In the genomic region with DNA sequence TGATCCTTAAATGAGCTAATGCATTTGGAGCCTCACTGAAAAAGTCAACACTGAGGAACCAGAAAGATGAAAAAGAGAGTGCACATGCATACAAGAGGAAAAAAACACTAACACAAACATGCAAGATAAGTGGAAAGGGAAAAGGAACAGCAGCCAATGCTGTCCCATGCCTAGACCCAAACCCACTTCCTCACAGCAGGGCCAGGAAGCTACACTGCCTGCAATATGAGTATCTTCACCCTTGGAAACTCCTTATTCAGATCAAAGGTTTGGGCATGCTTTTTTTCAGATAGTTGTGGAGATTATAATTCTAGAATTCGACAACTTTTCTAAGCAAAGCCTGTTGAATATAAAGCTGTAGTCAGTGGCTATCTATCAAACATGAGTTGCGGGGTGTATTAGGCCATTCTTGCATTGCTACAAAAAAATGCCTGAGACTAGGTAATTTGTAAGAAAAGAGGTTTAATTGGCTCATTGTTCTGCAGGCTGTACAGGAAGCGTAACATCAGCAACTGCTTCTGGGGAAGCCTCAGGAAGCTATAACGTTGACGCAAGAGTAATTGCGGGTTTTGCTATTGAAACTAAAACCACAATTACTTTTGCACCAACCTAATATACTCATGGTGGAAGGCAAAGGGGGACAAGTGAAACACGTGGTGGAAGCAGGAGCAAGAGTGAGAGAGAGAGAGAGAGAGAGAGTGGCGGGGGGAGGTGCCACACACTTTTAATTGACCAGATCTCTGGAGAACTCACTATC, we compare ENCODE assay signal across 1 cellular context.
TF ChIP-seq lines count a peak whose summit lies in the region.

No MANE protein-coding gene starts in this region.

TF ChIP-seq in GM12878, 131 proteins besides CTCF, POLR2A, EP300 and RAD21 (continued from another document):
- TF ChIP-seq, protein P1, sequence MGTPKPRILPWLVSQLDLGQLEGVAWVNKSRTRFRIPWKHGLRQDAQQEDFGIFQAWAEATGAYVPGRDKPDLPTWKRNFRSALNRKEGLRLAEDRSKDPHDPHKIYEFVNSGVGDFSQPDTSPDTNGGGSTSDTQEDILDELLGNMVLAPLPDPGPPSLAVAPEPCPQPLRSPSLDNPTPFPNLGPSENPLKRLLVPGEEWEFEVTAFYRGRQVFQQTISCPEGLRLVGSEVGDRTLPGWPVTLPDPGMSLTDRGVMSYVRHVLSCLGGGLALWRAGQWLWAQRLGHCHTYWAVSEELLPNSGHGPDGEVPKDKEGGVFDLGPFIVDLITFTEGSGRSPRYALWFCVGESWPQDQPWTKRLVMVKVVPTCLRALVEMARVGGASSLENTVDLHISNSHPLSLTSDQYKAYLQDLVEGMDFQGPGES (IDR thresholded peaks at IDR 0.05), result no peak
- TF ChIP-seq KLF5 (IDR thresholded peaks at IDR 0.05; ENCODE audit: partially characterized antibody) (no peak), SUZ12 (IDR thresholded peaks at IDR 0.05; ENCODE audit: unreplicated experiment) (no peak), CBFB (IDR thresholded peaks at IDR 0.05; ENCODE audit: low read depth) (no peak), TCF3 (IDR thresholded peaks at IDR 0.05; ENCODE audit: borderline replicate concordance, insufficient read depth, low read depth, low read length) (no peak), NFXL1 (IDR thresholded peaks at IDR 0.05; ENCODE audit: borderline replicate concordance) (no peak), BHLHE40 (IDR thresholded peaks at IDR 0.05; ENCODE audit: borderline replicate concordance in 1 of 2, low read depth in 2 of 2, low read length in 1 of 2) (0 out of 4 replicates have a peak, but pooled peaks have one; percentile 24 to 45), SIX5 (IDR thresholded peaks at IDR 0.05; ENCODE audit: low read depth, low read length, severe bottlenecking) (no peak), RFX5 (IDR thresholded peaks at IDR 0.05; ENCODE audit: low read depth, low read length) (no peak), ZZZ3 (IDR thresholded peaks at IDR 0.05; ENCODE audit: control insufficient read depth, insufficient read length, low read depth) (peak; percentile 36), ZBED1 (IDR thresholded peaks at IDR 0.05; ENCODE audit: borderline replicate concordance) (no peak), ZNF207 (IDR thresholded peaks at IDR 0.05; ENCODE audit: borderline replicate concordance) (no peak), PAX5 (IDR thresholded peaks at IDR 0.05; ENCODE audit: borderline replicate concordance, low read depth, low read length) (0 out of 2 replicates have a peak, but pooled peaks have one; percentile 23), RCOR1 (conservative IDR thresholded peaks at IDR 0.05; ENCODE audit: low read depth, low read length) (no peak), CREB1 (IDR thresholded peaks at IDR 0.05; ENCODE audit: low read depth) (no peak), DPF2 (IDR thresholded peaks at IDR 0.05) (no peak), ZNF24 (IDR thresholded peaks at IDR 0.05) (no peak), EED (IDR thresholded peaks at IDR 0.05; ENCODE audit: low read depth) (no peak), CHD1 (IDR thresholded peaks at IDR 0.05; ENCODE audit: low read depth, low read length) (no peak), TAF1 (IDR thresholded peaks at IDR 0.05; ENCODE audit: borderline replicate concordance, low read depth, low read length) (no peak), EGR1 (IDR thresholded peaks at IDR 0.05; ENCODE audit: borderline replicate concordance in 1 of 2, low read depth in 2 of 2, low read length in 2 of 2) (no peak), NR2C2 (IDR thresholded peaks at IDR 0.05; ENCODE audit: borderline replicate concordance, control insufficient read depth, insufficient read length, low read depth) (no peak), SRF (IDR thresholded peaks at IDR 0.05; ENCODE audit: low read depth in 2 of 2, low read length in 2 of 2) (no peak), RBBP5 (conservative IDR thresholded peaks at IDR 0.05) (no peak), ATF7 (IDR thresholded peaks at IDR 0.05; ENCODE audit: low read depth) (peak; percentile 61), ZNF217 (IDR thresholded peaks at IDR 0.05) (no peak)
- TF ChIP-seq, protein P2, sequence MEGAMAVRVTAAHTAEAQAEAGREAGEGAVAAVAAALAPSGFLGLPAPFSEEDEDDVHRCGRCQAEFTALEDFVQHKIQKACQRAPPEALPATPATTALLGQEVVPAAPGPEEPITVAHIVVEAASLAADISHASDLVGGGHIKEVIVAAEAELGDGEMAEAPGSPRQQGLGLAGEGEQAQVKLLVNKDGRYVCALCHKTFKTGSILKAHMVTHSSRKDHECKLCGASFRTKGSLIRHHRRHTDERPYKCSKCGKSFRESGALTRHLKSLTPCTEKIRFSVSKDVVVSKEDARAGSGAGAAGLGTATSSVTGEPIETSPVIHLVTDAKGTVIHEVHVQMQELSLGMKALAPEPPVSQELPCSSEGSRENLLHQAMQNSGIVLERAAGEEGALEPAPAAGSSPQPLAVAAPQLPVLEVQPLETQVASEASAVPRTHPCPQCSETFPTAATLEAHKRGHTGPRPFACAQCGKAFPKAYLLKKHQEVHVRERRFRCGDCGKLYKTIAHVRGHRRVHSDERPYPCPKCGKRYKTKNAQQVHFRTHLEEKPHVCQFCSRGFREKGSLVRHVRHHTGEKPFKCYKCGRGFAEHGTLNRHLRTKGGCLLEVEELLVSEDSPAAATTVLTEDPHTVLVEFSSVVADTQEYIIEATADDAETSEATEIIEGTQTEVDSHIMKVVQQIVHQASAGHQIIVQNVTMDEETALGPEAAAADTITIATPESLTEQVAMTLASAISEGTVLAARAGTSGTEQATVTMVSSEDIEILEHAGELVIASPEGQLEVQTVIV (IDR thresholded peaks at IDR 0.05; ENCODE audit: borderline replicate concordance, partially characterized antibody), result no peak
- TF ChIP-seq, protein P3, sequence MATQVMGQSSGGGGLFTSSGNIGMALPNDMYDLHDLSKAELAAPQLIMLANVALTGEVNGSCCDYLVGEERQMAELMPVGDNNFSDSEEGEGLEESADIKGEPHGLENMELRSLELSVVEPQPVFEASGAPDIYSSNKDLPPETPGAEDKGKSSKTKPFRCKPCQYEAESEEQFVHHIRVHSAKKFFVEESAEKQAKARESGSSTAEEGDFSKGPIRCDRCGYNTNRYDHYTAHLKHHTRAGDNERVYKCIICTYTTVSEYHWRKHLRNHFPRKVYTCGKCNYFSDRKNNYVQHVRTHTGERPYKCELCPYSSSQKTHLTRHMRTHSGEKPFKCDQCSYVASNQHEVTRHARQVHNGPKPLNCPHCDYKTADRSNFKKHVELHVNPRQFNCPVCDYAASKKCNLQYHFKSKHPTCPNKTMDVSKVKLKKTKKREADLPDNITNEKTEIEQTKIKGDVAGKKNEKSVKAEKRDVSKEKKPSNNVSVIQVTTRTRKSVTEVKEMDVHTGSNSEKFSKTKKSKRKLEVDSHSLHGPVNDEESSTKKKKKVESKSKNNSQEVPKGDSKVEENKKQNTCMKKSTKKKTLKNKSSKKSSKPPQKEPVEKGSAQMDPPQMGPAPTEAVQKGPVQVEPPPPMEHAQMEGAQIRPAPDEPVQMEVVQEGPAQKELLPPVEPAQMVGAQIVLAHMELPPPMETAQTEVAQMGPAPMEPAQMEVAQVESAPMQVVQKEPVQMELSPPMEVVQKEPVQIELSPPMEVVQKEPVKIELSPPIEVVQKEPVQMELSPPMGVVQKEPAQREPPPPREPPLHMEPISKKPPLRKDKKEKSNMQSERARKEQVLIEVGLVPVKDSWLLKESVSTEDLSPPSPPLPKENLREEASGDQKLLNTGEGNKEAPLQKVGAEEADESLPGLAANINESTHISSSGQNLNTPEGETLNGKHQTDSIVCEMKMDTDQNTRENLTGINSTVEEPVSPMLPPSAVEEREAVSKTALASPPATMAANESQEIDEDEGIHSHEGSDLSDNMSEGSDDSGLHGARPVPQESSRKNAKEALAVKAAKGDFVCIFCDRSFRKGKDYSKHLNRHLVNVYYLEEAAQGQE (IDR thresholded peaks at IDR 0.05; ENCODE audit: low read depth, low read length), result no peak
- TF ChIP-seq, protein P4, sequence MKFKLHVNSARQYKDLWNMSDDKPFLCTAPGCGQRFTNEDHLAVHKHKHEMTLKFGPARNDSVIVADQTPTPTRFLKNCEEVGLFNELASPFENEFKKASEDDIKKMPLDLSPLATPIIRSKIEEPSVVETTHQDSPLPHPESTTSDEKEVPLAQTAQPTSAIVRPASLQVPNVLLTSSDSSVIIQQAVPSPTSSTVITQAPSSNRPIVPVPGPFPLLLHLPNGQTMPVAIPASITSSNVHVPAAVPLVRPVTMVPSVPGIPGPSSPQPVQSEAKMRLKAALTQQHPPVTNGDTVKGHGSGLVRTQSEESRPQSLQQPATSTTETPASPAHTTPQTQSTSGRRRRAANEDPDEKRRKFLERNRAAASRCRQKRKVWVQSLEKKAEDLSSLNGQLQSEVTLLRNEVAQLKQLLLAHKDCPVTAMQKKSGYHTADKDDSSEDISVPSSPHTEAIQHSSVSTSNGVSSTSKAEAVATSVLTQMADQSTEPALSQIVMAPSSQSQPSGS (IDR thresholded peaks at IDR 0.05; ENCODE audit: low read length), result 0 out of 2 replicates have a peak, but pooled peaks have one; percentile 32
- TF ChIP-seq, protein P5, sequence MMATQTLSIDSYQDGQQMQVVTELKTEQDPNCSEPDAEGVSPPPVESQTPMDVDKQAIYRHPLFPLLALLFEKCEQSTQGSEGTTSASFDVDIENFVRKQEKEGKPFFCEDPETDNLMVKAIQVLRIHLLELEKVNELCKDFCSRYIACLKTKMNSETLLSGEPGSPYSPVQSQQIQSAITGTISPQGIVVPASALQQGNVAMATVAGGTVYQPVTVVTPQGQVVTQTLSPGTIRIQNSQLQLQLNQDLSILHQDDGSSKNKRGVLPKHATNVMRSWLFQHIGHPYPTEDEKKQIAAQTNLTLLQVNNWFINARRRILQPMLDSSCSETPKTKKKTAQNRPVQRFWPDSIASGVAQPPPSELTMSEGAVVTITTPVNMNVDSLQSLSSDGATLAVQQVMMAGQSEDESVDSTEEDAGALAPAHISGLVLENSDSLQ (IDR thresholded peaks at IDR 0.05), result no peak
- TF ChIP-seq, protein P6, sequence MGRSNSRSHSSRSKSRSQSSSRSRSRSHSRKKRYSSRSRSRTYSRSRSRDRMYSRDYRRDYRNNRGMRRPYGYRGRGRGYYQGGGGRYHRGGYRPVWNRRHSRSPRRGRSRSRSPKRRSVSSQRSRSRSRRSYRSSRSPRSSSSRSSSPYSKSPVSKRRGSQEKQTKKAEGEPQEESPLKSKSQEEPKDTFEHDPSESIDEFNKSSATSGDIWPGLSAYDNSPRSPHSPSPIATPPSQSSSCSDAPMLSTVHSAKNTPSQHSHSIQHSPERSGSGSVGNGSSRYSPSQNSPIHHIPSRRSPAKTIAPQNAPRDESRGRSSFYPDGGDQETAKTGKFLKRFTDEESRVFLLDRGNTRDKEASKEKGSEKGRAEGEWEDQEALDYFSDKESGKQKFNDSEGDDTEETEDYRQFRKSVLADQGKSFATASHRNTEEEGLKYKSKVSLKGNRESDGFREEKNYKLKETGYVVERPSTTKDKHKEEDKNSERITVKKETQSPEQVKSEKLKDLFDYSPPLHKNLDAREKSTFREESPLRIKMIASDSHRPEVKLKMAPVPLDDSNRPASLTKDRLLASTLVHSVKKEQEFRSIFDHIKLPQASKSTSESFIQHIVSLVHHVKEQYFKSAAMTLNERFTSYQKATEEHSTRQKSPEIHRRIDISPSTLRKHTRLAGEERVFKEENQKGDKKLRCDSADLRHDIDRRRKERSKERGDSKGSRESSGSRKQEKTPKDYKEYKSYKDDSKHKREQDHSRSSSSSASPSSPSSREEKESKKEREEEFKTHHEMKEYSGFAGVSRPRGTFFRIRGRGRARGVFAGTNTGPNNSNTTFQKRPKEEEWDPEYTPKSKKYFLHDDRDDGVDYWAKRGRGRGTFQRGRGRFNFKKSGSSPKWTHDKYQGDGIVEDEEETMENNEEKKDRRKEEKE (IDR thresholded peaks at IDR 0.05), result no peak
- TF ChIP-seq, protein P7, sequence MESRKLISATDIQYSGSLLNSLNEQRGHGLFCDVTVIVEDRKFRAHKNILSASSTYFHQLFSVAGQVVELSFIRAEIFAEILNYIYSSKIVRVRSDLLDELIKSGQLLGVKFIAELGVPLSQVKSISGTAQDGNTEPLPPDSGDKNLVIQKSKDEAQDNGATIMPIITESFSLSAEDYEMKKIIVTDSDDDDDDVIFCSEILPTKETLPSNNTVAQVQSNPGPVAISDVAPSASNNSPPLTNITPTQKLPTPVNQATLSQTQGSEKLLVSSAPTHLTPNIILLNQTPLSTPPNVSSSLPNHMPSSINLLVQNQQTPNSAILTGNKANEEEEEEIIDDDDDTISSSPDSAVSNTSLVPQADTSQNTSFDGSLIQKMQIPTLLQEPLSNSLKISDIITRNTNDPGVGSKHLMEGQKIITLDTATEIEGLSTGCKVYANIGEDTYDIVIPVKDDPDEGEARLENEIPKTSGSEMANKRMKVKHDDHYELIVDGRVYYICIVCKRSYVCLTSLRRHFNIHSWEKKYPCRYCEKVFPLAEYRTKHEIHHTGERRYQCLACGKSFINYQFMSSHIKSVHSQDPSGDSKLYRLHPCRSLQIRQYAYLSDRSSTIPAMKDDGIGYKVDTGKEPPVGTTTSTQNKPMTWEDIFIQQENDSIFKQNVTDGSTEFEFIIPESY (IDR thresholded peaks at IDR 0.05), result no peak
- TF ChIP-seq, protein P8, sequence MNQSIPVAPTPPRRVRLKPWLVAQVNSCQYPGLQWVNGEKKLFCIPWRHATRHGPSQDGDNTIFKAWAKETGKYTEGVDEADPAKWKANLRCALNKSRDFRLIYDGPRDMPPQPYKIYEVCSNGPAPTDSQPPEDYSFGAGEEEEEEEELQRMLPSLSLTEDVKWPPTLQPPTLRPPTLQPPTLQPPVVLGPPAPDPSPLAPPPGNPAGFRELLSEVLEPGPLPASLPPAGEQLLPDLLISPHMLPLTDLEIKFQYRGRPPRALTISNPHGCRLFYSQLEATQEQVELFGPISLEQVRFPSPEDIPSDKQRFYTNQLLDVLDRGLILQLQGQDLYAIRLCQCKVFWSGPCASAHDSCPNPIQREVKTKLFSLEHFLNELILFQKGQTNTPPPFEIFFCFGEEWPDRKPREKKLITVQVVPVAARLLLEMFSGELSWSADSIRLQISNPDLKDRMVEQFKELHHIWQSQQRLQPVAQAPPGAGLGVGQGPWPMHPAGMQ (IDR thresholded peaks at IDR 0.05; ENCODE audit: borderline replicate concordance), result no peak
- TF ChIP-seq, protein P9, sequence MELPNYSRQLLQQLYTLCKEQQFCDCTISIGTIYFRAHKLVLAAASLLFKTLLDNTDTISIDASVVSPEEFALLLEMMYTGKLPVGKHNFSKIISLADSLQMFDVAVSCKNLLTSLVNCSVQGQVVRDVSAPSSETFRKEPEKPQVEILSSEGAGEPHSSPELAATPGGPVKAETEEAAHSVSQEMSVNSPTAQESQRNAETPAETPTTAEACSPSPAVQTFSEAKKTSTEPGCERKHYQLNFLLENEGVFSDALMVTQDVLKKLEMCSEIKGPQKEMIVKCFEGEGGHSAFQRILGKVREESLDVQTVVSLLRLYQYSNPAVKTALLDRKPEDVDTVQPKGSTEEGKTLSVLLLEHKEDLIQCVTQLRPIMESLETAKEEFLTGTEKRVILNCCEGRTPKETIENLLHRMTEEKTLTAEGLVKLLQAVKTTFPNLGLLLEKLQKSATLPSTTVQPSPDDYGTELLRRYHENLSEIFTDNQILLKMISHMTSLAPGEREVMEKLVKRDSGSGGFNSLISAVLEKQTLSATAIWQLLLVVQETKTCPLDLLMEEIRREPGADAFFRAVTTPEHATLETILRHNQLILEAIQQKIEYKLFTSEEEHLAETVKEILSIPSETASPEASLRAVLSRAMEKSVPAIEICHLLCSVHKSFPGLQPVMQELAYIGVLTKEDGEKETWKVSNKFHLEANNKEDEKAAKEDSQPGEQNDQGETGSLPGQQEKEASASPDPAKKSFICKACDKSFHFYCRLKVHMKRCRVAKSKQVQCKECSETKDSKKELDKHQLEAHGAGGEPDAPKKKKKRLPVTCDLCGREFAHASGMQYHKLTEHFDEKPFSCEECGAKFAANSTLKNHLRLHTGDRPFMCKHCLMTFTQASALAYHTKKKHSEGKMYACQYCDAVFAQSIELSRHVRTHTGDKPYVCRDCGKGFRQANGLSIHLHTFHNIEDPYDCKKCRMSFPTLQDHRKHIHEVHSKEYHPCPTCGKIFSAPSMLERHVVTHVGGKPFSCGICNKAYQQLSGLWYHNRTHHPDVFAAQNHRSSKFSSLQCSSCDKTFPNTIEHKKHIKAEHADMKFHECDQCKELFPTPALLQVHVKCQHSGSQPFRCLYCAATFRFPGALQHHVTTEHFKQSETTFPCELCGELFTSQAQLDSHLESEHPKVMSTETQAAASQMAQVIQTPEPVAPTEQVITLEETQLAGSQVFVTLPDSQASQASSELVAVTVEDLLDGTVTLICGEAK (IDR thresholded peaks at IDR 0.05; ENCODE audit: borderline replicate concordance), result no peak
